24 cellular contexts compared by ENCODE assay signal in genomic region chr7:110264288-110264687, GRCh38.
"Had no signal": no experiment of that assay in that cellular context is flagged by ENCODE, and none has a peak within 500 bp of the region (broad histone marks: within the 10 kb centered on the region; RNA-seq: fewer than 3 reads in every experiment).

No MANE protein-coding gene starts in this region.

- H3K27ac Mint-ChIP-seq: immature natural killer cell, mesothelial cell of epicardium, naive B cell had no signal

- H3K27me3 Mint-ChIP-seq: naive B cell had no signal

- H3K36me3 ChIP-seq: esophagus muscularis mucosa, gastroesophageal sphincter, heart left ventricle, left lung, lower lobe of right lung had no signal

- H3K4me1 Mint-ChIP-seq: immature natural killer cell, mesothelial cell of epicardium, naive B cell had no signal

- H3K27me3 ChIP-seq: dorsolateral prefrontal cortex, esophagus muscularis mucosa, foreskin keratinocyte, gastroesophageal sphincter, heart left ventricle, hepatocyte, left lung had no signal

- FAIRE-seq: endothelial cell of umbilical vein, frontal cortex, kidney had no signal

- H3K4me2 ChIP-seq: hepatocyte had no signal

- ATAC-seq: foreskin keratinocyte, gastroesophageal sphincter, heart left ventricle, left cardiac atrium, left lung, left ventricle myocardium superior, lower lobe of right lung, mucosa of descending colon had no signal

- H3K79me2 ChIP-seq: hepatocyte had no signal

- H3K4me3 ChIP-seq: coronary artery, dorsolateral prefrontal cortex, esophagus muscularis mucosa, gastroesophageal sphincter, heart left ventricle, hepatocyte, left lung, lower lobe of right lung, mucosa of descending colon had no signal

- H3K9me3 ChIP-seq: gastroesophageal sphincter, lower lobe of right lung, mucosa of descending colon had no signal

- DNase-seq: dermis blood vessel endothelial cell; dorsolateral prefrontal cortex; effector CD4-positive, alpha-beta T cell; effector memory CD4-positive, alpha-beta T cell; foreskin keratinocyte; heart left ventricle; hypothalamus; immature natural killer cell; islet precursor cell; kidney; left cardiac atrium; left lung; left ventricle myocardium superior; lower lobe of right lung; mesenchymal stem cell; mucosa of descending colon; naive B cell had no signal

- H3K4me3 Mint-ChIP-seq: immature natural killer cell, mesothelial cell of epicardium, naive B cell had no signal

- H2AFZ ChIP-seq: hepatocyte had no signal

- H3K36me3 Mint-ChIP-seq: immature natural killer cell, mesothelial cell of epicardium, naive B cell had no signal

- H3K27ac ChIP-seq: coronary artery, dorsolateral prefrontal cortex, esophagus muscularis mucosa, foreskin keratinocyte, gastroesophageal sphincter, heart left ventricle, hepatocyte, left lung, lower lobe of right lung had no signal

- H3K4me1 ChIP-seq: esophagus muscularis mucosa, foreskin keratinocyte, gastroesophageal sphincter, heart left ventricle, left lung, lower lobe of right lung had no signal
